In genomic region chr9:128182872-128183528, GRCh38 we compare ENCODE assay signal across 1 cellular context.
TF ChIP-seq lines count a peak whose summit lies in the region.

No MANE protein-coding gene starts in this region.

TF ChIP-seq in K562, 482 proteins besides CTCF, POLR2A, EP300 and RAD21:
- TF ChIP-seq SAFB (IDR thresholded peaks at IDR 0.05; ENCODE audit: borderline replicate concordance, low read depth, low read length) (no peak), RBFOX2 (IDR thresholded peaks at IDR 0.05; ENCODE audit: low read depth, low read length) (peak; percentile 46; the same call in 1 of the 2 replicates)
